8 cellular contexts compared by ENCODE assay signal in genomic region chr5:81750308-81751008, GRCh38. TPM values are rescaled to one million over a fixed set of nuclear protein-coding genes. Genes with fewer than 3 reads are reported as not detected.
DNase-seq lines count a peak whose midpoint lies in the region; ATAC-seq and TF ChIP-seq lines count a peak whose summit lies in the region.

No MANE protein-coding gene starts in this region.

- H3K27ac Mint-ChIP-seq in dendritic cell treated with granulocyte-macrophage colony-stimulating factor and Interleukin-4, amounts not matched to agents 40 ng/mL and 50 ng/mL, for 4 days, result peak overlapping the region; percentile 97

- WGBS in urinary bladder, result under 1% methylated on average over 82 of the region's 90 CpGs

- CTCF ChIA-PET in GM10248 (lab: Yijun Ruan, JAX), result interaction anchor here (0.8 to 1.4 kb wide), 2 partner anchors 13 to 325 kb away, joined by 4 read pairs; no protein-coding TSS in a partner anchor

- H3K4me3 ChIP-seq in HFF-Myc (replicated peaks; ENCODE audit: low read depth, low read length), result peak overlapping the region; percentile 68
- peak overlapping the region; percentile 86 to 98 for H3K4me3 ChIP-seq in mucosa of rectum (ENCODE audit: low read length in 2 of 2)
- H3K4me3 ChIP-seq in urinary bladder (ENCODE audit: low read depth, low read length), result peak overlapping the region; percentile 100

- H3K36me3 ChIP-seq in mucosa of rectum (ENCODE audit: control insufficient read depth in 2 of 2, insufficient read depth in 2 of 2, low read length in 2 of 2), result no peaks in the 10 kb centered on the region
- H3K36me3 ChIP-seq in urinary bladder (ENCODE audit: insufficient read depth), result no peaks in the 10 kb centered on the region

- H3K4me1 ChIP-seq in mucosa of rectum (ENCODE audit: control insufficient read depth in 2 of 2, insufficient read depth in 2 of 2, low read length in 2 of 2), result peaks cover 3 to 6% of the 10 kb centered on the region in 2 donors
- H3K4me1 ChIP-seq in urinary bladder (ENCODE audit: insufficient read depth), result peaks cover 1% of the 10 kb centered on the region

- H3K9ac ChIP-seq in mucosa of rectum (ENCODE audit: low read depth in 1 of 2, low read length in 2 of 2), result peak overlapping the region in 1 of 2 donors; percentile 58

- POLR2A ChIA-PET in GM10248 (lab: Yijun Ruan, JAX), result interaction anchor here (0.6 to 1.0 kb wide), 4 partner anchors 10 to 511 kb away, joined by 3 to 9 read pairs (median 4); no protein-coding TSS in a partner anchor

- H3K27me3 ChIP-seq in mucosa of rectum (ENCODE audit: control insufficient read depth in 2 of 2, insufficient read depth in 2 of 2, low read length in 2 of 2), result peaks cover 0 to 4% of the 10 kb centered on the region in 2 donors

- no peaks in the 10 kb centered on the region for H3K9me3 Mint-ChIP-seq in dendritic cell treated with granulocyte-macrophage colony-stimulating factor and Interleukin-4, amounts not matched to agents 40 ng/mL and 50 ng/mL, for 4 days

- H3K27ac ChIP-seq in mucosa of rectum (ENCODE audit: low read depth in 2 of 2, low read length in 2 of 2) (peak overlapping the region; percentile 80 to 82), urinary bladder (ENCODE audit: low read depth) (peak overlapping the region; percentile 93)

- intact Hi-C loops in dendritic cell treated with granulocyte-macrophage colony-stimulating factor and Interleukin-4, amounts not matched to agents 40 ng/mL and 50 ng/mL, for 4 days (cut with micrococcal nuclease), result loop anchor here (1.0 to 10.0 kb wide), 8 partner anchors 28 to 528 kb away; partner anchors contain the start of genes ATG10, RPS23 and ZCCHC9

- peaks cover 6% of the 10 kb centered on the region for H3K27me3 Mint-ChIP-seq in dendritic cell treated with granulocyte-macrophage colony-stimulating factor and Interleukin-4, amounts not matched to agents 40 ng/mL and 50 ng/mL, for 4 days

- no peak for TF ChIP-seq CTCF in GM10248 (IDR thresholded peaks at IDR 0.05; ENCODE audit: control extremely low read depth, extremely low read depth, low read depth, missing control alignments)
- no peak for TF ChIP-seq CTCF in HFF-Myc (IDR thresholded peaks at IDR 0.05; ENCODE audit: low read depth, low read length, missing control alignments)

- ATAC-seq in HG02884 (IDR thresholded peaks at IDR 0.05; ENCODE audit: unreplicated experiment), result no peak

- DNase-seq in GM10248 (ENCODE audit: extremely low spot score) (peak; percentile 36), HFF-Myc (ENCODE audit: extremely low read depth, low read depth) (no peak), T-helper 9 cell (peak; percentile 19), NCI-H226 (no peak)

- peak overlapping the region; percentile 92 for H3K4me3 Mint-ChIP-seq in dendritic cell treated with granulocyte-macrophage colony-stimulating factor and Interleukin-4, amounts not matched to agents 40 ng/mL and 50 ng/mL, for 4 days

- H3K36me3 Mint-ChIP-seq in dendritic cell treated with granulocyte-macrophage colony-stimulating factor and Interleukin-4, amounts not matched to agents 40 ng/mL and 50 ng/mL, for 4 days (ENCODE audit: low read depth), result peaks cover 14% of the 10 kb centered on the region

- no peaks in the 10 kb centered on the region for H3K9me3 ChIP-seq in mucosa of rectum (ENCODE audit: control insufficient read depth in 2 of 2, low read length in 2 of 2)

- H3K4me1 Mint-ChIP-seq in dendritic cell treated with granulocyte-macrophage colony-stimulating factor and Interleukin-4, amounts not matched to agents 40 ng/mL and 50 ng/mL, for 4 days (ENCODE audit: low read depth), result peaks cover 21% of the 10 kb centered on the region

RNA-seq across cellular contexts. Expression of gene SSBP2, which starts 0.4 kb away (rescaled TPM):
- 94.8 TPM for total RNA-seq in urinary bladder
- polyA plus RNA-seq in urinary bladder, result 58.6 TPM

Comparison
In these comparisons a context has a peak if more than half of its experiments do, and no peak if none do; other contexts are left out.
1. DNase-seq: peak in GM10248 (single experiment) and T-helper 9 cell (single experiment); none in HFF-Myc (single experiment) and NCI-H226 (single experiment).
2. Peak in every context shown above with its lines, with median percentiles within 50 percentile points of each other: H3K4me3 ChIP-seq.